23 cellular contexts compared by ENCODE assay signal in the genomic region with DNA sequence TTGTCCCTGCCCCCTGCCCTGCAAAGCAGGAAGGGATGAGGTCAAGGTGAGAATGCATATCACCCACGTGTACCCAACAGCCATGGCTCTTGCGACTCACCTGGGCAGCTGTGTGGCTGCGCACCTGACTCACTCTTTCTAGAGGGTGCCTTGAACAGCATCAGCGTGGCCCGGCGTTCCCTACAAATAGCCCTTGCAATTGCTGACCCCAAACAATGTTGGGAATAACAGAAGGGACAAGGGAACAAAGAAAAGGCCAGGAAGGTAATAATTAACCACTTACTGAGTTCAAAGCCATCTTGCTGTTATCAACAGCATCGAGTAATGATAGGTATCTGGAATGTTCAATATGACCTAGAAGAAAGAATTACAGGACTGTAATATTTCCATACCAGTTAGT. TPM values are rescaled to one million over a fixed set of nuclear protein-coding genes. Genes with fewer than 3 reads are reported as not detected.
DNase-seq lines count a peak whose midpoint lies in the region; ATAC-seq, FAIRE-seq and TF ChIP-seq lines count a peak whose summit lies in the region.
"Had no signal": no experiment of that assay in that cellular context is flagged by ENCODE, and none has a peak within 500 bp of the region (broad histone marks: within the 10 kb centered on the region; RNA-seq: fewer than 3 reads in every experiment).

No MANE protein-coding gene starts in this region.

- ATAC-seq in stimulated activated naive CD8-positive, alpha-beta T cell treated with anti-CD3 and anti-CD28 coated beads, Interleukin-15, Interleukin-2, amounts not matched to agents 100 U/mL and 50 U/mL, for 24 hours: no peak
- ATAC-seq in pancreas (peak in 1 of 4 donors; percentile 1), HG03159 (IDR thresholded peaks at IDR 0.05; ENCODE audit: unreplicated experiment) (no peak)
- no peak for ATAC-seq in activated T-helper 17 cell treated with anti-CD3 and anti-CD28 coated beads, Interleukin-2, amount 50 U/mL, for 72 hours (replicated peaks)

- intact Hi-C loops in kidney (cut with DNase I): no loop called here
- intact Hi-C loops in pancreas (cut with DNase I): no loop called here
- intact Hi-C loops in posterior cingulate gyrus (cut with DNase I): no loop called here

- WGBS in pancreas, 2 donors: 39 to 42% methylated on average over 7 of the region's 7 CpGs

- H3K4me1 ChIP-seq in kidney (ENCODE audit: control insufficient read depth in 1 of 2, insufficient read depth in 1 of 2, low read depth in 1 of 2, low read length in 2 of 2) (peaks cover 29 to 36% of the 10 kb centered on the region in 2 donors), pancreas (peaks cover 54 to 68% (median 66%) of the 10 kb centered on the region in 3 donors)

- peak overlapping the region; percentile 30 to 49 for H3K9ac ChIP-seq in kidney (ENCODE audit: low read length in 2 of 2)

- H3K4me1 Mint-ChIP-seq in stimulated activated naive CD8-positive, alpha-beta T cell treated with anti-CD3 and anti-CD28 coated beads, Interleukin-15, Interleukin-2, amounts not matched to agents 100 ng/mL and 50 ng/mL, for 24 hours (ENCODE audit: low read depth): no peaks in the 10 kb centered on the region
- H3K4me1 Mint-ChIP-seq in activated T-helper 17 cell treated with anti-CD3 and anti-CD28 coated beads, Interleukin-2, amount 50 U/mL, for 72 hours: no peaks in the 10 kb centered on the region

- H3K27me3 Mint-ChIP-seq in stimulated activated naive CD8-positive, alpha-beta T cell treated with anti-CD3 and anti-CD28 coated beads, Interleukin-15, Interleukin-2, amounts not matched to agents 100 ng/mL and 50 ng/mL, for 24 hours: peaks cover 10% of the 10 kb centered on the region
- H3K27me3 Mint-ChIP-seq in activated T-helper 17 cell treated with anti-CD3 and anti-CD28 coated beads, Interleukin-2, amount 50 U/mL, for 72 hours: peaks cover 29% of the 10 kb centered on the region

- no peaks in the 10 kb centered on the region for H3K9me3 Mint-ChIP-seq in stimulated activated naive CD8-positive, alpha-beta T cell treated with anti-CD3 and anti-CD28 coated beads, Interleukin-15, Interleukin-2, amounts not matched to agents 100 ng/mL and 50 ng/mL, for 24 hours
- no peaks in the 10 kb centered on the region for H3K9me3 Mint-ChIP-seq in activated T-helper 17 cell treated with anti-CD3 and anti-CD28 coated beads, Interleukin-2, amount 50 U/mL, for 72 hours

- H3K4me3 Mint-ChIP-seq in stimulated activated naive CD8-positive, alpha-beta T cell treated with anti-CD3 and anti-CD28 coated beads, Interleukin-15, Interleukin-2, amounts not matched to agents 100 ng/mL and 50 ng/mL, for 24 hours: no peak overlapping the region
- no peak overlapping the region for H3K4me3 Mint-ChIP-seq in activated T-helper 17 cell treated with anti-CD3 and anti-CD28 coated beads, Interleukin-2, amount 50 U/mL, for 72 hours

- H3K27ac Mint-ChIP-seq in stimulated activated naive CD8-positive, alpha-beta T cell treated with anti-CD3 and anti-CD28 coated beads, Interleukin-15, Interleukin-2, amounts not matched to agents 100 ng/mL and 50 ng/mL, for 24 hours: peak overlapping the region; percentile 18
- H3K27ac Mint-ChIP-seq in activated T-helper 17 cell treated with anti-CD3 and anti-CD28 coated beads, Interleukin-2, amount 50 U/mL, for 72 hours: no peak overlapping the region

- H3K9me3 ChIP-seq in kidney (ENCODE audit: control insufficient read depth in 1 of 2, low read length in 2 of 2) (no peaks in the 10 kb centered on the region), pancreas (no peaks in the 10 kb centered on the region)
- H3K9me3 ChIP-seq: MG63, Peyer's patch had no signal

- no peak overlapping the region for H3K4me3 ChIP-seq in kidney (ENCODE audit: low read length in 2 of 2)
- no peak overlapping the region for H3K4me3 ChIP-seq in pancreas
- H3K4me3 ChIP-seq: MG63 had no signal

- no peaks in the 10 kb centered on the region for H3K36me3 Mint-ChIP-seq in stimulated activated naive CD8-positive, alpha-beta T cell treated with anti-CD3 and anti-CD28 coated beads, Interleukin-15, Interleukin-2, amounts not matched to agents 100 ng/mL and 50 ng/mL, for 24 hours (ENCODE audit: low read depth)
- H3K36me3 Mint-ChIP-seq in activated T-helper 17 cell treated with anti-CD3 and anti-CD28 coated beads, Interleukin-2, amount 50 U/mL, for 72 hours (ENCODE audit: low read depth): no peaks in the 10 kb centered on the region

- H3K27ac ChIP-seq in kidney (ENCODE audit: low read depth in 2 of 2, low read length in 2 of 2) (peak overlapping the region; percentile 83 to 88), pancreas (peak overlapping the region; percentile 10 to 95 (median 65))

- no peak for TF ChIP-seq CTCF in kidney (IDR thresholded peaks at IDR 0.05; ENCODE audit: borderline replicate concordance, extremely low read depth, insufficient read depth)
- TF ChIP-seq CTCF in pancreas (IDR thresholded peaks at IDR 0.05): no peak

- FAIRE-seq in kidney (lab: Jason Lieb, UNC) (no peak), pancreas (lab: Jason Lieb, UNC) (no peak)
- FAIRE-seq: D721Med, GM18507, H54 had no signal

- no peaks in the 10 kb centered on the region for H3K27me3 ChIP-seq in pancreas
- H3K27me3 ChIP-seq: Peyer's patch had no signal

- no peak for DNase-seq in stimulated activated naive CD8-positive, alpha-beta T cell treated with anti-CD3 and anti-CD28 coated beads, Interleukin-15, Interleukin-2, amounts not matched to agents 100 U/mL and 50 U/mL, for 24 hours
- DNase-seq in kidney (no peak), pancreas (peak in 2 of 6 donors; percentile 28 to 37), posterior cingulate gyrus (no peak)
- DNase-seq in stimulated activated CD4-positive, alpha-beta T cell treated with anti-CD3 and anti-CD28 coated beads, Interleukin-4, amount 100 ng/mL, for 24 hours: no peak
- DNase-seq: 8988T, C1 segment of cervical spinal cord, DMS53, GDM1, Kasumi-1, MG63, NCI-H1417, NCI-H1694 treated with DMSO at 0.1 percent for 48 hours, NCI-H2081 treated with DMSO at 0.1 percent for 48 hours, NCI-H2171 treated with DMSO at 0.1 percent for 48 hours, NCI-H524 treated with DMSO at 0.1 percent for 48 hours, Peyer's patch had no signal

- peaks cover 8% of the 10 kb centered on the region in 2 donors for H3K36me3 ChIP-seq in kidney (ENCODE audit: control insufficient read depth in 1 of 2, insufficient read depth in 2 of 2, low read length in 2 of 2)
- peaks cover 0 to 25% (median 5%) of the 10 kb centered on the region in 3 donors for H3K36me3 ChIP-seq in pancreas
- H3K36me3 ChIP-seq: MG63 had no signal

RNA-seq across cellular contexts. Expression of gene TMPRSS2, which starts 10.1 kb away (rescaled TPM):
- total RNA-seq in kidney (32.8 TPM), pancreas (10 to 100 TPM; 44.9 to 88.8 (median 75.2) TPM)
- polyA plus RNA-seq in kidney (ENCODE audit: insufficient read depth, low read depth, low replicate concordance) (55.0 TPM), pancreas (10 to 100 TPM; 42.2 to 65.1 TPM)
- not detected for total RNA-seq in activated T-helper 17 cell treated with anti-CD3 and anti-CD28 coated beads, Interleukin-2, amount 50 U/mL, for 72 hours

Comparison
In these comparisons a context has a peak if more than half of its experiments do, and no peak if none do; other contexts are left out.
1. RNA of gene TMPRSS2, which starts 10.1 kb away (total RNA-seq): 44.9 to 88.8 TPM in pancreas and 32.8 TPM in kidney (single experiment); not detected in activated T-helper 17 cell treated with anti-CD3 and anti-CD28 coated beads, Interleukin-2, amount 50 U/mL, for 72 hours; every median in the first group is over 10 times any median in the second.